ENCODE assay signal across 18 cellular contexts in genomic region chr4:8278009-8278395, GRCh38. TPM values are rescaled to one million over a fixed set of nuclear protein-coding genes. Genes with fewer than 3 reads are reported as not detected.
DNase-seq lines count a peak whose midpoint lies in the region; ATAC-seq and TF ChIP-seq lines count a peak whose summit lies in the region.
"Had no signal": no experiment of that assay in that cellular context is flagged by ENCODE, and none has a peak within 500 bp of the region (broad histone marks: within the 10 kb centered on the region; RNA-seq: fewer than 3 reads in every experiment).

No MANE protein-coding gene starts in this region.

- intact Hi-C loops in IMR-90 (cut with micrococcal nuclease), result loop anchor here (1.0 to 5.0 kb wide), 3 partner anchors 36 to 115 kb away; no protein-coding TSS in a partner anchor
- intact Hi-C loops in uterus (cut with DNase I; ENCODE audit: low total_unique reads), result loop anchor here (10.0 kb wide), 1 partner anchor 127 kb away; no protein-coding TSS in a partner anchor

- H3K14ac ChIP-seq in IMR-90 (replicated peaks; ENCODE audit: low read depth, low read length), result peak overlapping the region; percentile 84

- H3K9me3 Mint-ChIP-seq in brain, result no peaks in the 10 kb centered on the region

- H3K23ac ChIP-seq in IMR-90 (ENCODE audit: low read depth, low read length), result peak overlapping the region; percentile 94

- H4K8ac ChIP-seq in IMR-90 (ENCODE audit: low read depth in 2 of 2, low read length in 2 of 2), result peak overlapping the region; percentile 72 to 93

- WGBS in IMR-90 (ENCODE audit: extremely low coverage in 2 of 2, insufficient read length in 1 of 2), 2 experiments, result 35% methylated on average over 4 of the region's 6 CpGs; no CpG with 5 or more reads in 1 of the 2 experiments
- WGBS in mesodermal cell (ENCODE audit: insufficient coverage in 2 of 2), 2 experiments, result 87 to 95% methylated on average over 5 of the region's 6 CpGs

- H3K36me3 ChIP-seq in IMR-90 (ENCODE audit: control insufficient read depth, insufficient read depth, low read length), result no peaks in the 10 kb centered on the region
- no peaks in the 10 kb centered on the region for H3K36me3 ChIP-seq in mesodermal cell (ENCODE audit: control insufficient read depth, insufficient read depth, low read length)
- no peaks in the 10 kb centered on the region for H3K36me3 ChIP-seq in uterus
- H3K36me3 ChIP-seq: Peyer's patch had no signal

- peak; percentile 8 for ATAC-seq in IMR-90 (ENCODE audit: low read depth)
- ATAC-seq in HG03442 (IDR thresholded peaks at IDR 0.05; ENCODE audit: unreplicated experiment), result no peak
- ATAC-seq: activated CD8-positive, alpha-beta memory T cell treated with anti-CD3 and anti-CD28 coated beads, Interleukin-2, amount 10 ng/mL, durations not matched to agents 7 days and 5 days; T-helper 17 cell had no signal

- peak overlapping the region; percentile 98 for H3K4ac ChIP-seq in IMR-90 (ENCODE audit: low read depth, low read length)

- peak overlapping the region in 3 of 5 experiments; percentile 38 to 72 (median 55) for H3K27ac Mint-ChIP-seq in brain
- H3K27ac Mint-ChIP-seq: activated CD8-positive, alpha-beta memory T cell treated with anti-CD3 and anti-CD28 coated beads, Interleukin-2, amount 10 ng/mL, durations not matched to agents 7 days and 5 days; T-helper 17 cell had no signal

- in situ Hi-C loops in IMR-90 (cut with MboI; ENCODE audit: low sequenced_read_pairs), result no loop called here

- peak overlapping the region; percentile 74 for H2BK20ac ChIP-seq in IMR-90 (ENCODE audit: low read depth, low read length)

- peak overlapping the region; percentile 92 for H4K91ac ChIP-seq in IMR-90 (ENCODE audit: insufficient read depth, low read depth, low read length)

- POLR2A ChIA-PET in IMR-90 (lab: Charles Lee; ENCODE audit: unreplicated experiment), result no interaction called here

- peak overlapping the region; percentile 85 for H2BK5ac ChIP-seq in IMR-90 (ENCODE audit: low read depth, low read length, poor library complexity, severe bottlenecking)

- no peak overlapping the region for H3K4me3 Mint-ChIP-seq in brain
- H3K4me3 Mint-ChIP-seq: activated CD8-positive, alpha-beta memory T cell treated with anti-CD3 and anti-CD28 coated beads, Interleukin-2, amount 10 ng/mL, durations not matched to agents 7 days and 5 days; T-helper 17 cell had no signal

- peak overlapping the region; percentile 56 for H3K18ac ChIP-seq in IMR-90 (ENCODE audit: low read depth, low read length)

- H4K5ac ChIP-seq in IMR-90 (ENCODE audit: low read depth, low read length), result peak overlapping the region; percentile 31

- H4K20me1 ChIP-seq in IMR-90 (ENCODE audit: insufficient read depth, low read length), result peaks cover 7% of the 10 kb centered on the region

- H3K9me3 ChIP-seq in IMR-90 (ENCODE audit: control insufficient read depth, insufficient read depth, low read length), result no peaks in the 10 kb centered on the region
- no peaks in the 10 kb centered on the region for H3K9me3 ChIP-seq in mesodermal cell (ENCODE audit: control insufficient read depth, low read length)
- H3K9me3 ChIP-seq in uterus, result no peaks in the 10 kb centered on the region
- H3K9me3 ChIP-seq: body of pancreas, Peyer's patch had no signal

- H3K56ac ChIP-seq in IMR-90 (ENCODE audit: extremely low read depth, insufficient read depth, low read length), result peak overlapping the region; percentile 85

- peaks cover 9% of the 10 kb centered on the region for H3K9me1 ChIP-seq in IMR-90 (ENCODE audit: insufficient read depth, low read length)

- CTCF ChIA-PET in IMR-90 (lab: Yijun Ruan, JAX), result no interaction called here

- H2BK120ac ChIP-seq in IMR-90 (ENCODE audit: low read depth, low read length), result peak overlapping the region; percentile 99

- DNase-seq in IMR-90 (peak; percentile 33), uterus (no peak), NCI-H1417 treated with DMSO at 0.1 percent for 48 hours (lab: John Stamatoyannopoulos, UW) (no peak), HuH-7 (ENCODE audit: low spot score) (no peak)
- DNase-seq: activated CD4-positive, CD25-positive, alpha-beta regulatory T cell; activated CD8-positive, alpha-beta memory T cell treated with anti-CD3 and anti-CD28 coated beads, Interleukin-2, amount 10 ng/mL, durations not matched to agents 7 days and 5 days; activated gamma-delta T cell treated with Interleukin-2 at 50 U/mL for 16 hours; body of pancreas; GOT3; KBM-7; NCI-H1436 treated with DMSO at 0.1 percent for 48 hours; NCI-H510A treated with DMSO at 0.1 percent for 48 hours; Peyer's patch; stimulated activated CD4-positive, alpha-beta T cell treated with anti-CD3 and anti-CD28 coated beads, Interleukin-15, amount 100 ng/mL, for 24 hours; T-helper 17 cell had no signal

- H3K27me3 Mint-ChIP-seq in brain, result peaks cover 7% of the 10 kb centered on the region
- H3K27me3 Mint-ChIP-seq: activated CD8-positive, alpha-beta memory T cell treated with anti-CD3 and anti-CD28 coated beads, Interleukin-2, amount 10 ng/mL, durations not matched to agents 7 days and 5 days had no signal

- peaks cover 4 to 34% of the 10 kb centered on the region in 2 experiments; a peak in 3 of 4 replicates for H3K79me1 ChIP-seq in IMR-90 (ENCODE audit: low read depth in 1 of 2, low read length in 2 of 2)

- H2AFZ ChIP-seq in IMR-90 (replicated peaks; ENCODE audit: low read length, poor library complexity), result peak overlapping the region; percentile 91

- H2BK15ac ChIP-seq in IMR-90 (ENCODE audit: low read depth, low read length), result peak overlapping the region; percentile 56; the same call in 2 of the 3 replicates

- TF ChIP-seq CTCF in IMR-90 (conservative IDR thresholded peaks at IDR 0.05; ENCODE audit: low read depth, low read length) (no peak), brain (conservative IDR thresholded peaks at IDR 0.05) (no peak), uterus (IDR thresholded peaks at IDR 0.05) (no peak)

- TF ChIP-seq RAD21 in IMR-90 (IDR thresholded peaks at IDR 0.05; ENCODE audit: low read length), result no peak

- no peak overlapping the region; the same call in 1 of the 2 replicates for H3K4me2 ChIP-seq in IMR-90 (ENCODE audit: low read depth, low read length)

- TF ChIP-seq POLR2A in IMR-90 (IDR thresholded peaks at IDR 0.05; ENCODE audit: low read depth, low read length) (no peak), uterus (IDR thresholded peaks at IDR 0.05) (no peak)

- no peaks in the 10 kb centered on the region for H3K36me3 Mint-ChIP-seq in brain
- H3K36me3 Mint-ChIP-seq: activated CD8-positive, alpha-beta memory T cell treated with anti-CD3 and anti-CD28 coated beads, Interleukin-2, amount 10 ng/mL, durations not matched to agents 7 days and 5 days had no signal

- H2AK9ac ChIP-seq in IMR-90 (replicated peaks; ENCODE audit: low read depth, low read length, poor library complexity), result peak overlapping the region; percentile 98

- H3K27ac ChIP-seq in IMR-90 (ENCODE audit: insufficient read depth, low read length), result peak overlapping the region; percentile 87
- H3K27ac ChIP-seq in mesodermal cell (ENCODE audit: low read depth, low read length, severe bottlenecking), result peak overlapping the region; percentile 45
- peak overlapping the region; percentile 59 to 65 for H3K27ac ChIP-seq in uterus
- H3K27ac ChIP-seq: body of pancreas had no signal

- no peaks in the 10 kb centered on the region for H3K27me3 ChIP-seq in IMR-90 (ENCODE audit: control insufficient read depth, insufficient read depth, low read length)
- no peaks in the 10 kb centered on the region for H3K27me3 ChIP-seq in uterus
- H3K27me3 ChIP-seq: body of pancreas, Peyer's patch had no signal

- peak overlapping the region; percentile 94 for H2AK5ac ChIP-seq in IMR-90 (ENCODE audit: low read depth, low read length)

- peaks cover 42% of the 10 kb centered on the region for H3K4me1 Mint-ChIP-seq in brain
- H3K4me1 Mint-ChIP-seq: activated CD8-positive, alpha-beta memory T cell treated with anti-CD3 and anti-CD28 coated beads, Interleukin-2, amount 10 ng/mL, durations not matched to agents 7 days and 5 days had no signal

- dilution Hi-C loops in IMR-90 (cut with HindIII; ENCODE audit: low sequenced_read_pairs, unreplicated experiment), result no loop called here

- peaks cover 41% of the 10 kb centered on the region for H3K4me1 ChIP-seq in IMR-90 (ENCODE audit: control insufficient read depth, insufficient read depth, low read length)
- H3K4me1 ChIP-seq in mesodermal cell (ENCODE audit: control insufficient read depth, insufficient read depth, low read length, poor library complexity, severe bottlenecking), result peaks cover 41% of the 10 kb centered on the region
- H3K4me1 ChIP-seq in uterus, result peaks cover 4 to 6% of the 10 kb centered on the region in 2 donors
- H3K4me1 ChIP-seq: body of pancreas had no signal

- no TSS peak for BruUV-seq in IMR-90 (replicated peaks; lab: Mats Ljungman, UMichigan)

- H3K4me3 ChIP-seq in IMR-90 (ENCODE audit: insufficient read depth, low read depth, low read length), result no peak overlapping the region
- no peak overlapping the region for H3K4me3 ChIP-seq in mesodermal cell (ENCODE audit: extremely low read depth, insufficient read depth, low read length, poor library complexity, severe bottlenecking)
- no peak overlapping the region for H3K4me3 ChIP-seq in uterus
- H3K4me3 ChIP-seq: body of pancreas, Peyer's patch had no signal

- H3K9ac ChIP-seq in IMR-90 (ENCODE audit: low read depth, low read length), result peak overlapping the region; percentile 15; the same call in 1 of the 2 replicates

TF ChIP-seq in IMR-90, 13 proteins besides CTCF, POLR2A, EP300 and RAD21 (continues in another document):
- TF ChIP-seq FOS (IDR thresholded peaks at IDR 0.05; ENCODE audit: low read depth, low read length) (no peak), BHLHE40 (IDR thresholded peaks at IDR 0.05; ENCODE audit: low read depth, low read length) (no peak), CHD1 (IDR thresholded peaks at IDR 0.05; ENCODE audit: low read depth, low read length) (no peak), USF2 (IDR thresholded peaks at IDR 0.05; ENCODE audit: low read depth, low read length) (peak; percentile 70; the same call in 1 of the 2 replicates), MAFK (IDR thresholded peaks at IDR 0.05; ENCODE audit: low read depth, low read length) (no peak), RCOR1 (IDR thresholded peaks at IDR 0.05; ENCODE audit: insufficient replicate concordance, low read length) (no peak)

RNA-seq across cellular contexts. Expression of gene HTRA3, which starts 8.4 kb away (rescaled TPM):
- total RNA-seq in IMR-90 (2012; rRNA removed) (1.1 and 1.3 TPM in 2 replicates), uterus (10 to 100 TPM; 22.8 to 65.3 (median 29.5) TPM)
- polyA plus RNA-seq in IMR-90 (2012; rRNA removed) (8.9 and 9.5 TPM in 2 replicates), brain (ENCODE audit: insufficient read depth, low read depth, low replicate concordance) (1.6 TPM)
- polyA plus RNA-seq in IMR-90 (2012; cell fraction: cytosol; rRNA removed), result 5.3 and 12.8 TPM in 2 replicates
- 3.7 and 5.2 TPM in 2 replicates for polyA plus RNA-seq in IMR-90 (2012; cell fraction: nucleus; rRNA removed; ENCODE audit: low replicate concordance)
- polyA plus RNA-seq in mesodermal cell (2013, experiment 1 of 2), result 41.2 TPM
- 31.8 TPM for polyA plus RNA-seq in mesodermal cell (2013, experiment 2 of 2)
- total RNA-seq: activated CD8-positive, alpha-beta memory T cell treated with anti-CD3 and anti-CD28 coated beads, Interleukin-2, amount 10 ng/mL, durations not matched to agents 7 days and 5 days; T-helper 17 cell had no signal

Comparison
In these comparisons a context has a peak if more than half of its experiments do, and no peak if none do; other contexts are left out.
1. RNA of gene HTRA3, which starts 8.4 kb away (total RNA-seq): 22.8 to 65.3 TPM in uterus; 1.1 to 1.3 TPM in IMR-90; every median in the first group is over 10 times any median in the second.
2. Peak in every context shown above with its lines, with median percentiles within 50 percentile points of each other: H3K27ac ChIP-seq.